In the genomic region with DNA sequence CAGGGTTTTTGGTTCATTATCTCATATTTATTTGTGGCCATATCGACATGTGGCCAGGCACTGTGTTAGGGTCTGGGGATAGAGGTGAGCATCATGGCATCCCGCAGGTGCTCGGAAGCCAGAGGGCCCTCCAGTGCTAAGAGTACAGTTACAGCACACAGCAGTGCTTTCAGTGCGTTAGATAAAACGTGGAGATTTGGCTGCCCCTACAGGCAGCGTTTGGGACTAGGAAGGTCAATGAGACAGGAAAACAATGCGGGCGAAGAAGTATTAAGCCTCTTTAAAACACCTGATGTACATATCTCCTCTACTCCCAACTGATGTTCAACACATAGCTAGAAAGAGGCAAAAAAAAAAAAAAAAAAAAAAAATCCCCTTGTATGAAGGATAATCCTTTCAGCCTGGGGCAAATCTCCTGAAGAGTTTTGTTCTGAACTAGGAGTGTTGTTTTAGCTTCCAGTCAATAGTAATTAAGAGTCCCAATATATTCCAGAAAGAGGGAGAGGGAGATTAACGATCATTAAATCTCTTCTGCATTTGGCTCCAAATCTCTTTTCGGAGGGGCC, we compare ENCODE assay signal across 9 cellular contexts.
DNase-seq lines count a peak whose midpoint lies in the region; ATAC-seq, FAIRE-seq and TF ChIP-seq lines count a peak whose summit lies in the region.
"Had no signal": no experiment of that assay in that cellular context is flagged by ENCODE, and none has a peak within 500 bp of the region (broad histone marks: within the 10 kb centered on the region; RNA-seq: fewer than 3 reads in every experiment).

No MANE protein-coding gene starts in this region.

- TF ChIP-seq CTCF in cardiac muscle cell (IDR thresholded peaks at IDR 0.05; ENCODE audit: low read depth, low read length): peak; percentile 14
- TF ChIP-seq CTCF in stomach (IDR thresholded peaks at IDR 0.05): peak in 1 of 7 experiments; percentile 6

- FAIRE-seq in small intestine (lab: Jason Lieb, UNC): no peak
- FAIRE-seq: A204.1 had no signal

- intact Hi-C loops in stomach (cut with DNase I; ENCODE audit: low total_unique reads): no loop called here

- H3K36me3 Mint-ChIP-seq in T-helper 17 cell (ENCODE audit: low read depth): peaks cover 2% of the 10 kb centered on the region

- WGBS in stomach, 5 donors: 72 to 79% (median 77%) methylated on average over 10 of the region's 10 CpGs
- WGBS in small intestine, 3 donors: 73 to 89% (median 88%) methylated on average over 10 of the region's 10 CpGs

- TF ChIP-seq POLR2A in stomach (IDR thresholded peaks at IDR 0.05): no peak

- no peak for ATAC-seq in T-helper 17 cell
- no peak for ATAC-seq in HG03342 (IDR thresholded peaks at IDR 0.05; ENCODE audit: unreplicated experiment)

- H3K4me1 ChIP-seq in cardiac muscle cell (ENCODE audit: low read depth) (peaks cover 42% of the 10 kb centered on the region), stomach (peaks cover 48 to 92% (median 68%) of the 10 kb centered on the region in 4 donors), small intestine (ENCODE audit: control insufficient read depth in 2 of 2, insufficient read depth in 1 of 2, low read depth in 1 of 2, low read length in 1 of 2) (peaks cover 0 to 14% of the 10 kb centered on the region in 2 donors)

- H3K36me3 ChIP-seq in cardiac muscle cell (no peaks in the 10 kb centered on the region), stomach (peaks cover 0 to 19% (median 7%) of the 10 kb centered on the region in 4 donors), small intestine (ENCODE audit: control insufficient read depth in 2 of 2, insufficient read depth in 2 of 2, low read length in 2 of 2) (no peaks in the 10 kb centered on the region)

- no peaks in the 10 kb centered on the region for H3K9me3 ChIP-seq in T-helper 17 cell (ENCODE audit: control insufficient read depth, low read length, poor library complexity, severe bottlenecking)
- no peaks in the 10 kb centered on the region for H3K9me3 ChIP-seq in cardiac muscle cell (ENCODE audit: low read depth)
- no peaks in the 10 kb centered on the region for H3K9me3 ChIP-seq in stomach
- H3K9me3 ChIP-seq in small intestine (ENCODE audit: control insufficient read depth, low read depth): no peaks in the 10 kb centered on the region

- H3K4me3 Mint-ChIP-seq in T-helper 17 cell: no peak overlapping the region

- no peak for TF ChIP-seq EP300 in stomach (IDR thresholded peaks at IDR 0.05)

- peak overlapping the region; percentile 96 for H3K27ac Mint-ChIP-seq in T-helper 17 cell

- no peaks in the 10 kb centered on the region for H3K27me3 ChIP-seq in cardiac muscle cell
- H3K27me3 ChIP-seq in stomach: no peaks in the 10 kb centered on the region
- H3K27me3 ChIP-seq in small intestine (ENCODE audit: control insufficient read depth in 2 of 2, insufficient read depth in 2 of 2, low read length in 2 of 2): no peaks in the 10 kb centered on the region

- H3K4me3 ChIP-seq in cardiac muscle cell (no peak overlapping the region), stomach (no peak overlapping the region), small intestine (ENCODE audit: low read depth in 1 of 2, low read length in 2 of 2) (no peak overlapping the region)

- peak overlapping the region; percentile 43 for H3K27ac ChIP-seq in cardiac muscle cell
- H3K27ac ChIP-seq in stomach: peak overlapping the region; percentile 24 to 73 (median 55)
- H3K27ac ChIP-seq in small intestine (ENCODE audit: low read depth in 1 of 2, low read length in 1 of 2): peak overlapping the region in 1 of 2 donors; percentile 13

- no peaks in the 10 kb centered on the region for H3K27me3 Mint-ChIP-seq in T-helper 17 cell

- DNase-seq in DMS53 (lab: John Stamatoyannopoulos, UW): peak; percentile 31
- DNase-seq in DMS53 treated with DMSO at 0.1 percent for 48 hours (lab: John Stamatoyannopoulos, UW; ENCODE audit: unreplicated experiment): no peak
- no peak for DNase-seq in T-helper 17 cell
- no peak for DNase-seq in cardiac muscle cell (ENCODE audit: low read depth in 1 of 2, low spot score in 1 of 2)
- no peak for DNase-seq in stomach
- DNase-seq in KG1 (lab: John Stamatoyannopoulos, UW): no peak
- DNase-seq in small intestine: no peak

- H3K4me1 Mint-ChIP-seq in T-helper 17 cell: peaks cover 57% of the 10 kb centered on the region
